9 cellular contexts compared by ENCODE assay signal in the genomic region with DNA sequence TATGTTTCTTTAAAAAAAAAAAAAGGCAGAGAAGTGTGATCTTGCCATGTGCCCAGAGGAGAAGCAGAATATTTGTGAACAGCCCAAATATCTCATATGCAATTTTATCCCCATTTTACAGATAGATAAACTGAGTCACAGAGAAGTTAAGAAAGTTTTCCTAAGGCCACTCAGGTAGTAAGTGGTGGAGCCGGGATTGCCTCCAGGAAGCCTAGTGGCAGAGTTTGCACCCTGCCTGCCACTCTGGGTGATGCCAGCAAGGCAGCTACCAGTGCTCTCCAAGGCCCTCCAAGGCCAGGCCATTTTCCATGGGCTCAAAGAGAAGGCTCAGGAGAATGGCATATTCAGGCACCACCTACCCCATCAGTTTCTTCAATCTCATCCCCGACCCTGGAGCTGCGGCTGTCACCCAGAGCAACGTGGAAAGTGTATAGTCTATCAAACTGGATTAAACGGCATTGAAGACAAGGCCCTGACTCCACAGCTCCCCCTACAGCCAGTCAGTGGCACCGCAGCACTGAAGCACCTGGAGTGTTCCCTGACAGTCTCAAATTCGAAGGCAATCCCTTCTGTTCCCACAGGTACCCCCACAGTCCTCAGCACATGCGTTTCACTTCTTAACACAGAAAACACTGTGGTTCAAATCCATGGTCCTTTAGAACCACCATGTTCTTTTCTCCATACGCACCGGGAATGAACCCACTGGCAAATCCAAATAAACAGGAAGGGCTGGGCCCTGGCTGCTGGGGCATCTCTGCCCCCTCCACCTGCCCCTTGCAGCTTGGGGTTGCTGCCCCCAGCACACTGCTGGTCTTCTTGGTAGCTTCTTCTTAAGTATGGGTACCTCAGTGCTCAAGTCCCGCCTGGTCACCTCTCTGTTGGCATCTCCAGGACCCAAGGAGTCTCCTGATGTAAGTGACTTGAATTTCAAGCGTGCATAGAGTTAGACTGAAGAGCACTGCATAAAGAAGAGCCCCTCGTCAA.
DNase-seq lines count a peak whose midpoint lies in the region; ATAC-seq and TF ChIP-seq lines count a peak whose summit lies in the region.
"Had no signal": no experiment of that assay in that cellular context is flagged by ENCODE, and none has a peak within 500 bp of the region (broad histone marks: within the 10 kb centered on the region; RNA-seq: fewer than 3 reads in every experiment).

No MANE protein-coding gene starts in this region.

- ATAC-seq in GM21825 (IDR thresholded peaks at IDR 0.05; ENCODE audit: unreplicated experiment) (no peak), GM21367 (IDR thresholded peaks at IDR 0.05; ENCODE audit: unreplicated experiment) (no peak), GM19467 (IDR thresholded peaks at IDR 0.05; ENCODE audit: unreplicated experiment) (no peak)

- CTCF ChIA-PET in HEK293 (lab: Yijun Ruan, JAX), result interaction anchor here (0.6 to 2.6 kb wide), 20 partner anchors 8 to 950 kb away, joined by 3 to 14 read pairs (median 3); no protein-coding TSS in a partner anchor

- H3K4me1 ChIP-seq in HEK293 (ENCODE audit: control insufficient read depth, insufficient read depth, low read length), result no peaks in the 10 kb centered on the region

- peak; percentile 41 for TF ChIP-seq CTCF in HEK293 (tag by site-specific recombination; IDR thresholded peaks at IDR 0.05)

- H3K9me3 ChIP-seq in HEK293 (ENCODE audit: control insufficient read depth, insufficient read depth, low read depth, low read length), result no peaks in the 10 kb centered on the region

- H3K4me3 ChIP-seq in HEK293 (ENCODE audit: low read depth, low read length), result no peak overlapping the region

- POLR2A ChIA-PET in HEK293 (lab: Yijun Ruan, JAX), result no interaction called here

- DNase-seq in DMS53 (lab: John Stamatoyannopoulos, UW) (peak; percentile 81), RKO (ENCODE audit: low spot score) (peak; percentile 16), ecto neural progenitor cell (ENCODE audit: low spot score) (peak; percentile 70), mucosa of gallbladder (ENCODE audit: low spot score) (peak; percentile 43)
- DNase-seq: naive B cell had no signal

- no peak overlapping the region for H3K27ac ChIP-seq in HEK293 (ENCODE audit: extremely low read depth, low read depth, low read length)

- H3K36me3 ChIP-seq in HEK293 (ENCODE audit: control insufficient read depth in 2 of 2, insufficient read depth in 1 of 2, low read length in 2 of 2), result no peaks in the 10 kb centered on the region

TF ChIP-seq in HEK293, 187 proteins besides CTCF, POLR2A, EP300 and RAD21:
- peak; percentile 16 for TF ChIP-seq ZNF654 (tag by site-specific recombination; IDR thresholded peaks at IDR 0.05; ENCODE audit: low read depth)
- TF ChIP-seq, protein P1, sequence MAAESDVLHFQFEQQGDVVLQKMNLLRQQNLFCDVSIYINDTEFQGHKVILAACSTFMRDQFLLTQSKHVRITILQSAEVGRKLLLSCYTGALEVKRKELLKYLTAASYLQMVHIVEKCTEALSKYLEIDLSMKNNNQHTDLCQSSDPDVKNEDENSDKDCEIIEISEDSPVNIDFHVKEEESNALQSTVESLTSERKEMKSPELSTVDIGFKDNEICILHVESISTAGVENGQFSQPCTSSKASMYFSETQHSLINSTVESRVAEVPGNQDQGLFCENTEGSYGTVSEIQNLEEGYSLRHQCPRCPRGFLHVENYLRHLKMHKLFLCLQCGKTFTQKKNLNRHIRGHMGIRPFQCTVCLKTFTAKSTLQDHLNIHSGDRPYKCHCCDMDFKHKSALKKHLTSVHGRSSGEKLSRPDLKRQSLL (tag by site-specific recombination; IDR thresholded peaks at IDR 0.05), result no peak

Comparison
In these comparisons a context has a peak if more than half of its experiments do, and no peak if none do; other contexts are left out.
1. DNase-seq: peak in every context shown above with its lines; median percentile 81 in DMS53; 70 in ecto neural progenitor cell; 43 in mucosa of gallbladder; 16 in RKO.